In the genomic region with DNA sequence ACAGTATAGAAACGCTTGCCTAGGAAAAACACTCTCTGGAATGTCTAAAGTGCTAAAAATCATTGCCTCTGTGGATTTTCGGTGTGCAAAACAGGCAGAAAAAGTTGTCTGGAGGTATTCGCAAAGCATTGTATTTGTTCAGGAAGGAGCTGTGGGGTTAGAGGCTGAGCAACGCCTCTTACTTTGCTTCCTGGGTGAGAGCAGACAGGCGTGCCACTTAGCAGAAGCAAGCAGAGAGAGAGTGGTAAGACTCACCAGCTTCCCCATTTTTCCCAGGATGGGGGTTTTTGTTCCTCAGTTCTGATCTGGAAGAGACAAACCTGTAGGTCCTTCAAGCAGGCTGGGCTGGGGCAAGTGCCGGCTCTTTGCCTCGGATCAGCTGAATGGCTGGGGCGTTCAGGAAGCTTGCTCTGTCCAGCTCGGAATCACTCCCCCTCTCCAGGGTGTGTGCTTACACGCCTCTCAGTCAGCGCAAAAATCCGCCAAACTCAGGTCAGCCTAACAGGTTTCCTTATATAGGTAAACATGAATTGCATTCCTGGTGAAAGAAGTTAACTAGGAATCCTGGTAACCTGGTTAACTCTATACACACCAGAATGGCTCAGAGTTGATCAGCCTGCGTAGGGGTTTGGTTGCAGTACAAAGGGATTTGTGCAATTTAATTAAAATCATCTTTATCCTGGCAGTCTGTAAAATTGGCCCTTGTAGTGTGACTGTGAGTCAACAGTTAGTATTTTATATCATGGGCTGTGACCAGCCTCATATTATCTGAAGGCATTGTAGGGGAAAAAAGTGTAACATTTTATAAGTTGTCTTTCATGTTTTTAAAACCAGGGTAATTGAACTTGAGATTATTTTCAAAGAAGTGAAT, we compare ENCODE assay signal across 1 cellular context.
TF ChIP-seq lines count a peak whose summit lies in the region.

No MANE protein-coding gene starts in this region.

TF ChIP-seq in SK-N-SH, 30 proteins besides CTCF, POLR2A, EP300 and RAD21 (continued from another document):
- TF ChIP-seq, protein P1, sequence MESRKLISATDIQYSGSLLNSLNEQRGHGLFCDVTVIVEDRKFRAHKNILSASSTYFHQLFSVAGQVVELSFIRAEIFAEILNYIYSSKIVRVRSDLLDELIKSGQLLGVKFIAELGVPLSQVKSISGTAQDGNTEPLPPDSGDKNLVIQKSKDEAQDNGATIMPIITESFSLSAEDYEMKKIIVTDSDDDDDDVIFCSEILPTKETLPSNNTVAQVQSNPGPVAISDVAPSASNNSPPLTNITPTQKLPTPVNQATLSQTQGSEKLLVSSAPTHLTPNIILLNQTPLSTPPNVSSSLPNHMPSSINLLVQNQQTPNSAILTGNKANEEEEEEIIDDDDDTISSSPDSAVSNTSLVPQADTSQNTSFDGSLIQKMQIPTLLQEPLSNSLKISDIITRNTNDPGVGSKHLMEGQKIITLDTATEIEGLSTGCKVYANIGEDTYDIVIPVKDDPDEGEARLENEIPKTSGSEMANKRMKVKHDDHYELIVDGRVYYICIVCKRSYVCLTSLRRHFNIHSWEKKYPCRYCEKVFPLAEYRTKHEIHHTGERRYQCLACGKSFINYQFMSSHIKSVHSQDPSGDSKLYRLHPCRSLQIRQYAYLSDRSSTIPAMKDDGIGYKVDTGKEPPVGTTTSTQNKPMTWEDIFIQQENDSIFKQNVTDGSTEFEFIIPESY (IDR thresholded peaks at IDR 0.05; ENCODE audit: borderline replicate concordance, low read depth), result no peak
- TF ChIP-seq FOXJ3 (CRISPR knock-in tag; IDR thresholded peaks at IDR 0.05), result no peak
